8 cellular contexts compared by ENCODE assay signal in genomic region chr9:6758418-6759113, GRCh38. TPM values are rescaled to one million over a fixed set of nuclear protein-coding genes. Genes with fewer than 3 reads are reported as not detected.
A peak's percentile ranks its signal among the peaks of the same experiment; 100 is the strongest.
DNase-seq lines count a peak whose midpoint lies in the region; TF ChIP-seq lines count a peak whose summit lies in the region.

No MANE protein-coding gene starts in this region.

- H3K4me3 Mint-ChIP-seq in endothelial cell (ENCODE audit: unreplicated experiment) = peak overlapping the region; percentile 95

- no peaks in the 10 kb centered on the region for H3K36me3 Mint-ChIP-seq in endothelial cell (ENCODE audit: low read depth, unreplicated experiment)

- H3K27me3 ChIP-seq in mononuclear cell (ENCODE audit: insufficient read depth, low read length) = no peaks in the 10 kb centered on the region

- peak in 2 of 3 experiments; percentile 59 to 61 for DNase-seq in NCI-H1417 (lab: John Stamatoyannopoulos, UW)
- no peak for DNase-seq in NCI-H1417 treated with DMSO at 0.1 percent for 48 hours (lab: John Stamatoyannopoulos, UW)
- DNase-seq in HFF-Myc (ENCODE audit: extremely low read depth, low read depth) = no peak
- peak; percentile 48 for DNase-seq in NCI-H1092 treated with DMSO at 0.1 percent for 48 hours (lab: John Stamatoyannopoulos, UW)
- peak; percentile 22 to 30 (median 27) for DNase-seq in activated CD8-positive, alpha-beta memory T cell treated with anti-CD3 and anti-CD28 coated beads for 48 hours (ENCODE audit: low read depth in 2 of 3, low spot score in 2 of 3)
- peak; percentile 40 for DNase-seq in endothelial cell (ENCODE audit: low spot score)
- peak; percentile 18 to 20 for DNase-seq in stimulated activated CD8-positive, alpha-beta memory T cell treated with anti-CD3 and anti-CD28 coated beads, Interleukin-4, amount 100 ng/mL, for 4 hours (ENCODE audit: low read depth in 2 of 2, low spot score in 1 of 2)

- peak overlapping the region; percentile 81 for H3K4me3 ChIP-seq in HFF-Myc (replicated peaks; ENCODE audit: low read depth, low read length)
- peak overlapping the region; percentile 96 for H3K4me3 ChIP-seq in mononuclear cell (ENCODE audit: low read length)

- no peak for TF ChIP-seq CTCF in HFF-Myc (IDR thresholded peaks at IDR 0.05; ENCODE audit: low read depth, low read length, missing control alignments)
- TF ChIP-seq CTCF in endothelial cell (IDR thresholded peaks at IDR 0.05; ENCODE audit: unreplicated experiment) = no peak

- H3K9me3 Mint-ChIP-seq in endothelial cell (ENCODE audit: unreplicated experiment) = no peaks in the 10 kb centered on the region

- peaks cover 13% of the 10 kb centered on the region for H3K4me1 Mint-ChIP-seq in endothelial cell (ENCODE audit: unreplicated experiment)

- H3K9me3 ChIP-seq in mononuclear cell (ENCODE audit: low read depth, low read length) = no peaks in the 10 kb centered on the region

- peaks cover 10% of the 10 kb centered on the region for H3K27me3 Mint-ChIP-seq in endothelial cell (ENCODE audit: unreplicated experiment)

- peak overlapping the region; percentile 78 for H3K27ac Mint-ChIP-seq in endothelial cell (ENCODE audit: unreplicated experiment)

- H3K4me1 ChIP-seq in mononuclear cell (ENCODE audit: insufficient read depth, low read length) = peaks cover 22% of the 10 kb centered on the region

RNA-seq across cellular contexts. Expression of gene KDM4C, which starts 0.8 kb away (rescaled TPM):
- total RNA-seq in endothelial cell (ENCODE audit: unreplicated experiment) (21.0 TPM), mononuclear cell (78.6 TPM)

Comparison
In these comparisons a context has a peak if more than half of its experiments do, and no peak if none do; other contexts are left out.
1. DNase-seq: peak in NCI-H1417 (2 of 3), NCI-H1092 treated with DMSO at 0.1 percent for 48 hours (single experiment), activated CD8-positive, alpha-beta memory T cell treated with anti-CD3 and anti-CD28 coated beads for 48 hours (3 of 3), endothelial cell (single experiment) and stimulated activated CD8-positive, alpha-beta memory T cell treated with anti-CD3 and anti-CD28 coated beads, Interleukin-4, amount 100 ng/mL, for 4 hours (2 of 2); none in NCI-H1417 treated with DMSO at 0.1 percent for 48 hours (single experiment) and HFF-Myc (single experiment).